In the genomic region with DNA sequence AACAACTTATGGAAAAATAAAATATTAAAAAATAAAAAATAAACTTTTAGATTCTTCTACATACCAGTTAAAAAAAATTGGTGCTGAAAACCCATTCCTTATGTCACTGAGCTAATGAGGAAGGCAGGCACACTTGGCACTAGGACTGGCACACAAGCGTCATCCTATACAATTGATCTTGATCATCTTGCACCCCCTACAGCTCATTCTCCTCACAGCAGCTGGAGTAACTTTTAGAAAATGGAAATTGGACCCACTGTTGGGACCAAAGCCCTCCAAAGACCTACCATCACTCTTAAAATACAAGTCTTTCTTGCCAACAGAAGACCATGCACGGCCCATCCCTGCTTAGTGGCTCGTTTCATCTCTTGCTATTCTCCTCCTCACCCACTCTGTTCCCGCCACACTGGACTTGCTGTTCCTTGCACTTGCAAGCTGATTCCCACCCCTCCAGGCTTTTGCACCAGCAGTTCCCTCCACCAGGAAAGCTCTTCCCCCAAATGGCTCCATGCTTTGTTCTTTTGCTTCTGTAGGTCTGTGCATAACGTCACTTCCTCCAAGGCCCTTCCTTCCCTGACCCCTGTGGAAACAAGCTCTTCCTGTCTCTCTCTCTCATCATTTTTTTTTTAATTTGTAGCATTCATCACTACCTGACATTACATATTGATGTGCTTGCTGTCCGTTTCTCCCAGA, we compare ENCODE assay signal across 8 cellular contexts. TPM values are rescaled to one million over a fixed set of nuclear protein-coding genes. Genes with fewer than 3 reads are reported as not detected.
DNase-seq lines count a peak whose midpoint lies in the region; ATAC-seq and TF ChIP-seq lines count a peak whose summit lies in the region.

No MANE protein-coding gene starts in this region.

- peak; percentile 36 for TF ChIP-seq CTCF in CD4-positive, alpha-beta T cell (IDR thresholded peaks at IDR 0.05)
- TF ChIP-seq CTCF in GM12875 (IDR thresholded peaks at IDR 0.05; ENCODE audit: borderline replicate concordance, insufficient read depth, low read depth, low read length) (peak; percentile 10; the same call in 1 of the 2 replicates), fibroblast of villous mesenchyme (IDR thresholded peaks at IDR 0.05; ENCODE audit: insufficient read depth, low read depth, low read length) (peak; percentile 5)

- H3K4me3 ChIP-seq in GM12875 (ENCODE audit: low read depth, low read length) (no peak overlapping the region), fibroblast of villous mesenchyme (ENCODE audit: low read depth, low read length) (no peak overlapping the region)

- intact Hi-C loops in CD4-positive, alpha-beta T cell (cut with DNase I, micrococcal nuclease), result loop anchor here in 1 of 2 experiments (5.0 kb wide), 3 partner anchors 41 to 169 kb away; no protein-coding TSS in a partner anchor

- DNase-seq in CD4-positive, alpha-beta T cell, result no peak
- DNase-seq in SK-MEL-5 (ENCODE audit: low read depth, low spot score) (peak; percentile 36), fibroblast of villous mesenchyme (ENCODE audit: low read depth) (no peak), NCI-H1694 treated with DMSO at 0.1 percent for 48 hours (lab: John Stamatoyannopoulos, UW) (no peak), NCI-H146 (lab: John Stamatoyannopoulos, UW) (no peak)
- no peak for DNase-seq in activated CD4-positive, CD25-positive, alpha-beta regulatory T cell treated with anti-CD3 and anti-CD28 coated beads, Interleukin-2, amount 50 U/mL, for 72 hours

- H3K4me3 Mint-ChIP-seq in CD4-positive, alpha-beta T cell, result peak overlapping the region; percentile 21

- H3K27me3 ChIP-seq in CD4-positive, alpha-beta T cell (ENCODE audit: control insufficient read depth, insufficient read depth, low read length), result no peaks in the 10 kb centered on the region

- no peaks in the 10 kb centered on the region for H3K27me3 Mint-ChIP-seq in CD4-positive, alpha-beta T cell

- CTCF ChIA-PET in CD4-positive, alpha-beta T cell (lab: Charles Lee), result interaction anchor here (0.7 to 1.9 kb wide), 2 partner anchors 13 to 35 kb away, joined by 3 to 8 read pairs; partner anchors contain the start of gene CTU1

- no peak overlapping the region for H3K27ac ChIP-seq in CD4-positive, alpha-beta T cell (ENCODE audit: low read depth, low read length)

- no peak for ATAC-seq in CD4-positive, alpha-beta T cell (ENCODE audit: poor library complexity)
- ATAC-seq in HG02571 (IDR thresholded peaks at IDR 0.05; ENCODE audit: unreplicated experiment), result no peak

- peaks cover 33% of the 10 kb centered on the region for H3K36me3 Mint-ChIP-seq in CD4-positive, alpha-beta T cell (ENCODE audit: low read depth)

- POLR2A ChIA-PET in CD4-positive, alpha-beta T cell (lab: Charles Lee), result no interaction called here

- H3K9me3 Mint-ChIP-seq in CD4-positive, alpha-beta T cell, result no peaks in the 10 kb centered on the region

- peaks cover 23% of the 10 kb centered on the region for H3K4me1 Mint-ChIP-seq in CD4-positive, alpha-beta T cell (ENCODE audit: low read depth)

- H3K9me3 ChIP-seq in CD4-positive, alpha-beta T cell (ENCODE audit: control insufficient read depth, low read length), result no peaks in the 10 kb centered on the region

- H3K27ac Mint-ChIP-seq in CD4-positive, alpha-beta T cell, result no peak overlapping the region

- in situ Hi-C loops in SK-MEL-5 (cut with HindIII; ENCODE audit: low pct_unique_long_range_greater_than_20kb, low sequenced_read_pairs), result no loop called here

RNA-seq across cellular contexts. Expression of gene CTU1, which starts 11.6 kb away (rescaled TPM):
- total RNA-seq in CD4-positive, alpha-beta T cell, result 1 to 10 TPM; 1.4 to 1.6 TPM
- 13.0 and 13.8 TPM in 2 replicates for total RNA-seq in SK-MEL-5 (2014; rRNA removed; shearing (Covaris generic))
- 12.4 and 15.0 TPM in 2 replicates for polyA plus RNA-seq in SK-MEL-5 (2015; cell fraction: cytosol; rRNA removed)
- 6.0 and 8.3 TPM in 2 replicates for polyA plus RNA-seq in SK-MEL-5 (2015; cell fraction: nucleus; rRNA removed)
- total RNA-seq in fibroblast of villous mesenchyme, result 4.8 and 5.2 TPM in 2 replicates

RNA-seq across cellular contexts. Expression of gene KLK14, which starts 13.9 kb away (rescaled TPM):
- under 1 TPM in 1 of 2 experiments, not detected in 1; 0.22 TPM for total RNA-seq in CD4-positive, alpha-beta T cell
- total RNA-seq in SK-MEL-5 (2014; rRNA removed; shearing (Covaris generic)), result not detected in 2 replicates
- polyA plus RNA-seq in SK-MEL-5 (2015; cell fraction: cytosol; rRNA removed), result 0.16 and 0.62 TPM in 2 replicates
- polyA plus RNA-seq in SK-MEL-5 (2015; cell fraction: nucleus; rRNA removed), result 1.1 and 3.6 TPM in 2 replicates
- total RNA-seq in fibroblast of villous mesenchyme, result not detected in 2 replicates

RNA-seq across cellular contexts. Expression of gene SIGLEC9, which starts 28.1 kb away (rescaled TPM):
- total RNA-seq in CD4-positive, alpha-beta T cell, result under 1 TPM; 0.36 to 0.59 TPM
- total RNA-seq in SK-MEL-5 (2014; rRNA removed; shearing (Covaris generic)), result not detected in 2 replicates
- not detected in 2 replicates for polyA plus RNA-seq in SK-MEL-5 (2015; cell fraction: cytosol; rRNA removed)
- not detected in 2 replicates for polyA plus RNA-seq in SK-MEL-5 (2015; cell fraction: nucleus; rRNA removed)
- under 0.01 TPM in 1 of 2 replicates, not detected in the other for total RNA-seq in fibroblast of villous mesenchyme

RNA-seq across cellular contexts. Expression of gene KLK13, which starts 31.7 kb away (rescaled TPM):
- total RNA-seq in CD4-positive, alpha-beta T cell, result not detected
- total RNA-seq in SK-MEL-5 (2014; rRNA removed; shearing (Covaris generic)), result not detected in 2 replicates
- polyA plus RNA-seq in SK-MEL-5 (2015; cell fraction: cytosol; rRNA removed), result not detected in 2 replicates
- polyA plus RNA-seq in SK-MEL-5 (2015; cell fraction: nucleus; rRNA removed), result not detected in 2 replicates
- total RNA-seq in fibroblast of villous mesenchyme, result not detected in 2 replicates

RNA-seq across cellular contexts. Expression of gene SIGLEC7, which starts 45.5 kb away (rescaled TPM):
- total RNA-seq in CD4-positive, alpha-beta T cell, result under 1 TPM in 1 of 2 experiments, not detected in 1; 0.20 TPM
- not detected in 2 replicates for total RNA-seq in SK-MEL-5 (2014; rRNA removed; shearing (Covaris generic))
- not detected in 2 replicates for polyA plus RNA-seq in SK-MEL-5 (2015; cell fraction: cytosol; rRNA removed)
- polyA plus RNA-seq in SK-MEL-5 (2015; cell fraction: nucleus; rRNA removed), result not detected in 2 replicates
- not detected in 2 replicates for total RNA-seq in fibroblast of villous mesenchyme
